Comparison of ENCODE assay signal across 9 cellular contexts in genomic region chr9:26723486-26723885, GRCh38.
A peak's percentile ranks its signal among the peaks of the same experiment; 100 is the strongest.
DNase-seq lines count a peak whose midpoint lies in the region; ATAC-seq and TF ChIP-seq lines count a peak whose summit lies in the region.
"Had no signal": no experiment of that assay in that cellular context is flagged by ENCODE, and none has a peak within 500 bp of the region (broad histone marks: within the 10 kb centered on the region; RNA-seq: fewer than 3 reads in every experiment).

No MANE protein-coding gene starts in this region.

- no peaks in the 10 kb centered on the region for H3K4me1 ChIP-seq in OCI-LY1 (ENCODE audit: insufficient read depth, low read length, severe bottlenecking)
- H3K4me1 ChIP-seq: ascending aorta had no signal

- H3K9me2 ChIP-seq in OCI-LY1 (ENCODE audit: low read depth, low read length) = no peaks in the 10 kb centered on the region

- no peak overlapping the region for H3K27ac ChIP-seq in OCI-LY1 (ENCODE audit: low read depth, low read length, poor library complexity, severe bottlenecking)
- H3K27ac ChIP-seq: ascending aorta had no signal

- H3K27me3 Mint-ChIP-seq in endothelial cell (ENCODE audit: unreplicated experiment) = no peaks in the 10 kb centered on the region
- H3K27me3 Mint-ChIP-seq in naive thymus-derived CD8-positive, alpha-beta T cell = peaks cover 2 to 11% (median 6%) of the 10 kb centered on the region in 5 donors

- DNase-seq in activated T-cell treated with anti-CD3 and anti-CD28 coated beads for 1 hour (ENCODE audit: low read depth) = peak; percentile 0
- no peak for DNase-seq in activated T-cell treated with anti-CD3 and anti-CD28 coated beads for 4 hours
- peak; percentile 80 for DNase-seq in endothelial cell (ENCODE audit: low spot score)
- peak; percentile 16 for DNase-seq in retina
- no peak for DNase-seq in naive thymus-derived CD8-positive, alpha-beta T cell
- no peak for DNase-seq in NOMO-1 treated with dmso at 0.1 percent for 144 hours (lab: John Stamatoyannopoulos, UW; ENCODE audit: unreplicated experiment)

- POLR2A ChIA-PET in naive thymus-derived CD8-positive, alpha-beta T cell (lab: Charles Lee) = no interaction called here

- no peaks in the 10 kb centered on the region for H3F3A ChIP-seq in OCI-LY1 (ENCODE audit: insufficient read depth, low read length)

- H3K4me3 ChIP-seq in OCI-LY1 (ENCODE audit: low read depth, low read length, poor library complexity, severe bottlenecking) = no peak overlapping the region
- H3K4me3 ChIP-seq: ascending aorta had no signal

- H3K36me3 ChIP-seq in OCI-LY1 (ENCODE audit: insufficient read depth, low read length) = no peaks in the 10 kb centered on the region
- H3K36me3 ChIP-seq: ascending aorta had no signal

- TF ChIP-seq CTCF in OCI-LY1 (IDR thresholded peaks at IDR 0.05; ENCODE audit: low read length) (peak; percentile 61), endothelial cell (IDR thresholded peaks at IDR 0.05; ENCODE audit: unreplicated experiment) (peak; percentile 58)

- H3K27ac Mint-ChIP-seq in endothelial cell (ENCODE audit: unreplicated experiment) = no peak overlapping the region
- no peak overlapping the region for H3K27ac Mint-ChIP-seq in naive thymus-derived CD8-positive, alpha-beta T cell

- peak; percentile 47 for ATAC-seq in HG02623 (IDR thresholded peaks at IDR 0.05; ENCODE audit: unreplicated experiment)
- no peak for ATAC-seq in naive thymus-derived CD8-positive, alpha-beta T cell

- no peak overlapping the region for H3K9ac ChIP-seq in OCI-LY1 (ENCODE audit: low read length)

- no peaks in the 10 kb centered on the region for H3K36me3 Mint-ChIP-seq in endothelial cell (ENCODE audit: low read depth, unreplicated experiment)
- H3K36me3 Mint-ChIP-seq in naive thymus-derived CD8-positive, alpha-beta T cell = no peaks in the 10 kb centered on the region

- H3K9me3 ChIP-seq in OCI-LY1 (ENCODE audit: low read length) = no peaks in the 10 kb centered on the region
- H3K9me3 ChIP-seq: ascending aorta had no signal

- no peak overlapping the region for H3K4me3 Mint-ChIP-seq in endothelial cell (ENCODE audit: unreplicated experiment)
- H3K4me3 Mint-ChIP-seq in naive thymus-derived CD8-positive, alpha-beta T cell = no peak overlapping the region

- H3K4me2 ChIP-seq in OCI-LY1 (ENCODE audit: low read length) = no peak overlapping the region

- no peaks in the 10 kb centered on the region for H3K4me1 Mint-ChIP-seq in endothelial cell (ENCODE audit: unreplicated experiment)
- H3K4me1 Mint-ChIP-seq in naive thymus-derived CD8-positive, alpha-beta T cell = peaks cover 0 to 7% (median 1%) of the 10 kb centered on the region in 4 donors

- H3K27me3 ChIP-seq in OCI-LY1 (ENCODE audit: insufficient read depth, low read length) = no peaks in the 10 kb centered on the region
- H3K27me3 ChIP-seq: ascending aorta had no signal

- no peaks in the 10 kb centered on the region for H3K79me2 ChIP-seq in OCI-LY1 (ENCODE audit: insufficient read depth, low read length)

- no peaks in the 10 kb centered on the region for H4K20me1 ChIP-seq in OCI-LY1 (ENCODE audit: insufficient read depth, low read length)

- no peaks in the 10 kb centered on the region for H3K9me3 Mint-ChIP-seq in endothelial cell (ENCODE audit: unreplicated experiment)
- no peaks in the 10 kb centered on the region for H3K9me3 Mint-ChIP-seq in naive thymus-derived CD8-positive, alpha-beta T cell

- H2AFZ ChIP-seq in OCI-LY1 (ENCODE audit: low read length) = no peak overlapping the region

Comparison
In these comparisons a context has a peak if more than half of its experiments do, and no peak if none do; other contexts are left out.
1. DNase-seq: peak in activated T-cell treated with anti-CD3 and anti-CD28 coated beads for 1 hour (single experiment), endothelial cell (single experiment) and retina (single experiment); none in activated T-cell treated with anti-CD3 and anti-CD28 coated beads for 4 hours (single experiment), naive thymus-derived CD8-positive, alpha-beta T cell (0 of 10) and NOMO-1 treated with dmso at 0.1 percent for 144 hours (single experiment).